Comparison of ENCODE assay signal across 8 cellular contexts in genomic region chr11:120511116-120511803, GRCh38. TPM values are rescaled to one million over a fixed set of nuclear protein-coding genes. Genes with fewer than 3 reads are reported as not detected.
A peak's percentile ranks its signal among the peaks of the same experiment; 100 is the strongest.
DNase-seq lines count a peak whose midpoint lies in the region; ATAC-seq and TF ChIP-seq lines count a peak whose summit lies in the region.

GRIK4 (plus strand) TSS chr11:120511748; CDS start chr11:120660319, 148,571 bp downstream.

- no peaks in the 10 kb centered on the region for H3K9me3 ChIP-seq in HUES64 (ENCODE audit: insufficient read depth, low read depth, low read length)
- no peaks in the 10 kb centered on the region for H3K9me3 ChIP-seq in PC-3 (ENCODE audit: low read length)

- H3K9me3 Mint-ChIP-seq in activated T-cell treated with anti-CD3 and anti-CD28 coated beads, Interleukin-2, amount 50 U/mL, for 24 hours: no peaks in the 10 kb centered on the region
- no peaks in the 10 kb centered on the region for H3K9me3 Mint-ChIP-seq in natural killer cell treated with Interleukin-12 subunit alpha and Interleukin-12 subunit beta and Interleukin-15 and Interleukin-18, amount 100 ng/mL, for 72 hours
- H3K9me3 Mint-ChIP-seq in stimulated activated memory B cell treated with anti-CD40 and anti-IgM and Interleukin-4, amounts not matched to agents 10 μg/mL and 1 μg/mL and 100 μg/mL, for 72 hours: no peaks in the 10 kb centered on the region

- H3K4me1 Mint-ChIP-seq in activated T-cell treated with anti-CD3 and anti-CD28 coated beads, Interleukin-2, amount 50 U/mL, for 24 hours (ENCODE audit: low read depth): peaks cover 3% of the 10 kb centered on the region
- H3K4me1 Mint-ChIP-seq in natural killer cell treated with Interleukin-12 subunit alpha and Interleukin-12 subunit beta and Interleukin-15 and Interleukin-18, amount 100 ng/mL, for 72 hours (ENCODE audit: low read depth in 2 of 2): peaks cover 0 to 6% of the 10 kb centered on the region in 2 donors
- peaks cover 6% of the 10 kb centered on the region for H3K4me1 Mint-ChIP-seq in stimulated activated memory B cell treated with anti-CD40 and anti-IgM and Interleukin-4, amounts not matched to agents 10 μg/mL and 1 μg/mL and 100 μg/mL, for 72 hours

- H3K4me3 ChIP-seq in HUES64 (ENCODE audit: low read length) (peak within 1 kb of the TSS; percentile 52), PC-3 (ENCODE audit: low read length) (peak within 1 kb of the TSS; percentile 51; the same call in 1 of the 2 replicates)

- peak within 1 kb of the TSS; percentile 29; the same call in 1 of the 2 replicates for H3K9ac ChIP-seq in HUES64 (ENCODE audit: low read depth, low read length)
- H3K9ac ChIP-seq in PC-3 (ENCODE audit: low read length): no peak within 1 kb of the TSS

- no peaks in the 10 kb centered on the region for H3K9me2 ChIP-seq in PC-3 (replicated peaks; ENCODE audit: low read length)

- no peak within 1 kb of the TSS for H3K27ac Mint-ChIP-seq in activated T-cell treated with anti-CD3 and anti-CD28 coated beads, Interleukin-2, amount 50 U/mL, for 24 hours
- no peak within 1 kb of the TSS for H3K27ac Mint-ChIP-seq in natural killer cell treated with Interleukin-12 subunit alpha and Interleukin-12 subunit beta and Interleukin-15 and Interleukin-18, amount 100 ng/mL, for 72 hours
- no peak within 1 kb of the TSS for H3K27ac Mint-ChIP-seq in stimulated activated memory B cell treated with anti-CD40 and anti-IgM and Interleukin-4, amounts not matched to agents 10 μg/mL and 1 μg/mL and 100 μg/mL, for 72 hours

- H3K79me2 ChIP-seq in PC-3 (ENCODE audit: low read length): no peaks in the 10 kb centered on the region

- CTCF ChIA-PET in PC-3 (lab: Charles Lee): interaction anchor here (0.6 to 1.2 kb wide), 5 partner anchors 10 to 683 kb away, joined by 3 to 6 read pairs (median 4); no protein-coding TSS in a partner anchor

- no peaks in the 10 kb centered on the region for H3F3A ChIP-seq in PC-3 (ENCODE audit: low read length, unreplicated experiment)

- BruUV-seq in PC-3 (replicated peaks; lab: Mats Ljungman, UMichigan): no TSS peak

- WGBS in HUES64: 2% methylated on average over 94 of the region's 94 CpGs

- peak within 1 kb of the TSS; percentile 72 for H3K4me2 ChIP-seq in PC-3 (ENCODE audit: low read length)

- H2AFZ ChIP-seq in PC-3 (ENCODE audit: low read length): no peak within 1 kb of the TSS

- DNase-seq in Caki2 (ENCODE audit: low read depth) (peak; percentile 56), PC-3 (peak; percentile 80), fibroblast of gingiva (ENCODE audit: low read depth) (peak; percentile 50)
- DNase-seq in activated T-cell treated with anti-CD3 and anti-CD28 coated beads, Interleukin-2, amount 50 U/mL, for 24 hours: peak; percentile 86
- DNase-seq in natural killer cell treated with Interleukin-12 subunit alpha and Interleukin-12 subunit beta and Interleukin-15 and Interleukin-18, amount 100 ng/mL, for 72 hours (ENCODE audit: low spot score): peak; percentile 86

- in situ Hi-C loops in Caki2 (cut with HindIII; ENCODE audit: low pct_unique_long_range_greater_than_20kb, low sequenced_read_pairs): no loop called here

- ATAC-seq in GM21423 (IDR thresholded peaks at IDR 0.05; ENCODE audit: unreplicated experiment): peak; percentile 79
- ATAC-seq in PC-3: peak; percentile 90
- ATAC-seq in natural killer cell treated with Interleukin-12 subunit alpha and Interleukin-12 subunit beta and Interleukin-15 and Interleukin-18, amount 100 ng/mL, for 72 hours: peak; percentile 90
- peak; percentile 88 for ATAC-seq in stimulated activated memory B cell treated with anti-CD40 and anti-IgM and Interleukin-4, amounts not matched to agents 10 μg/mL and 1 μg/mL and 100 μg/mL, for 72 hours

- peak; percentile 95 for TF ChIP-seq CTCF in PC-3 (conservative IDR thresholded peaks at IDR 0.05; ENCODE audit: low read depth, low read length)

- no peaks in the 10 kb centered on the region for H4K20me1 ChIP-seq in PC-3 (ENCODE audit: low read length)

- H3K27ac ChIP-seq in HUES64 (ENCODE audit: low read depth, low read length): no peak within 1 kb of the TSS
- no peak within 1 kb of the TSS for H3K27ac ChIP-seq in PC-3 (ENCODE audit: low read length)

- no peaks in the 10 kb centered on the region for H3K36me3 Mint-ChIP-seq in activated T-cell treated with anti-CD3 and anti-CD28 coated beads, Interleukin-2, amount 50 U/mL, for 24 hours (ENCODE audit: low read depth)
- no peaks in the 10 kb centered on the region for H3K36me3 Mint-ChIP-seq in natural killer cell treated with Interleukin-12 subunit alpha and Interleukin-12 subunit beta and Interleukin-15 and Interleukin-18, amount 100 ng/mL, for 72 hours
- no peaks in the 10 kb centered on the region for H3K36me3 Mint-ChIP-seq in stimulated activated memory B cell treated with anti-CD40 and anti-IgM and Interleukin-4, amounts not matched to agents 10 μg/mL and 1 μg/mL and 100 μg/mL, for 72 hours

- H3K4me1 ChIP-seq in HUES64 (ENCODE audit: insufficient read depth, low read length) (no peaks in the 10 kb centered on the region), PC-3 (ENCODE audit: insufficient read depth, low read length) (no peaks in the 10 kb centered on the region)

- H3K27me3 Mint-ChIP-seq in activated T-cell treated with anti-CD3 and anti-CD28 coated beads, Interleukin-2, amount 50 U/mL, for 24 hours: peaks cover 86% of the 10 kb centered on the region
- H3K27me3 Mint-ChIP-seq in natural killer cell treated with Interleukin-12 subunit alpha and Interleukin-12 subunit beta and Interleukin-15 and Interleukin-18, amount 100 ng/mL, for 72 hours: peaks cover 35 to 51% of the 10 kb centered on the region in 2 donors
- peaks cover 92% of the 10 kb centered on the region for H3K27me3 Mint-ChIP-seq in stimulated activated memory B cell treated with anti-CD40 and anti-IgM and Interleukin-4, amounts not matched to agents 10 μg/mL and 1 μg/mL and 100 μg/mL, for 72 hours

- intact Hi-C loops in PC-3 (cut with micrococcal nuclease): loop anchor here (1.0 to 2.0 kb wide), 4 partner anchors 174 to 684 kb away; no protein-coding TSS in a partner anchor

- H3K4me3 Mint-ChIP-seq in activated T-cell treated with anti-CD3 and anti-CD28 coated beads, Interleukin-2, amount 50 U/mL, for 24 hours: no peak within 1 kb of the TSS
- peak within 1 kb of the TSS; percentile 50 for H3K4me3 Mint-ChIP-seq in natural killer cell treated with Interleukin-12 subunit alpha and Interleukin-12 subunit beta and Interleukin-15 and Interleukin-18, amount 100 ng/mL, for 72 hours
- H3K4me3 Mint-ChIP-seq in stimulated activated memory B cell treated with anti-CD40 and anti-IgM and Interleukin-4, amounts not matched to agents 10 μg/mL and 1 μg/mL and 100 μg/mL, for 72 hours: peak within 1 kb of the TSS; percentile 60

- POLR2A ChIA-PET in PC-3 (lab: Charles Lee; ENCODE audit: unreplicated experiment): no interaction called here

- H3K27me3 ChIP-seq in HUES64 (ENCODE audit: insufficient read depth, low read length): peaks cover 40% of the 10 kb centered on the region
- H3K27me3 ChIP-seq in PC-3 (ENCODE audit: low read length): peaks cover 67% of the 10 kb centered on the region

- H3K36me3 ChIP-seq in HUES64 (ENCODE audit: insufficient read depth, low read length) (no peaks in the 10 kb centered on the region), PC-3 (ENCODE audit: low read depth, low read length) (no peaks in the 10 kb centered on the region)

RNA-seq across cellular contexts. Expression of gene GRIK4, which starts in this region (rescaled TPM):
- total RNA-seq in Caki2 (2014; rRNA removed; shearing (Covaris generic); ENCODE audit: low replicate concordance): not detected in 2 replicates
- 0.35 TPM for polyA plus RNA-seq in HUES64 (2013, experiment 1 of 2)
- 0.70 TPM for polyA plus RNA-seq in HUES64 (2013, experiment 2 of 2)
- total RNA-seq in PC-3 (2014; rRNA removed): not detected in 2 replicates
- 1 to 10 TPM; 1.4 to 1.8 TPM for total RNA-seq in natural killer cell treated with Interleukin-12 subunit alpha and Interleukin-12 subunit beta and Interleukin-15 and Interleukin-18, amount 100 ng/mL, for 72 hours

Comparison
In these comparisons a context has a peak if more than half of its experiments do, and no peak if none do; other contexts are left out.
1. Peak in DNase-seq in Caki2; RNA of the gene not detected or under 1 TPM.
2. Peak in DNase-seq, ATAC-seq, H3K4me3 ChIP-seq and H3K4me2 ChIP-seq in PC-3; RNA of the gene not detected or under 1 TPM.